In the genomic region with DNA sequence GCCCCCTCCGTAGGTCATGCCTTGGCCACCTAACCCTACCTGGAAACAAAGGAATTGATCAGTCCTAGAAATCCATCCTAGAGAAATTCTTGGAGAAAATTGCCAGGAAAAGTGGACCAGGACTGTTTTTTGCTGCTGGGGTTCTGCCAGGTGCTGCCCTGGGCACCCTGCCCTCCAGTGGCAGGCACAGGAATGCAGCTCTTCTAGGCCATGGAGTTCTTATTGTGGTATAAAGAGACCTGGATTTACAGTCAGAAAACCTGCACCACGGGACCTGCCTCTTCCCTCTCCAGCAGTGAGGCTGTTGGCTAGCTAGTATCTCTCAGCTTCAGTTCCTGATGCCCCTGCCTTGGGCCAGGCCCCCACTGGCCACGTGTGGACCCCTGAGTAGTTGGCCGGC, we compare ENCODE assay signal across 1 cellular context.
TF ChIP-seq lines count a peak whose summit lies in the region.

No MANE protein-coding gene starts in this region.

TF ChIP-seq in GM23338, 12 proteins besides CTCF, POLR2A, EP300 and RAD21 (continued from another document):
- TF ChIP-seq ZNF462 (CRISPR knock-in tag; IDR thresholded peaks at IDR 0.05), result no peak
TF ChIP-seq in GM23338: peak in this region for 0.
